1 cellular context compared by ENCODE assay signal in genomic region chr3:196192036-196193001, GRCh38.
TF ChIP-seq lines count a peak whose summit lies in the region.

No MANE protein-coding gene starts in this region.

TF ChIP-seq in K562, 482 proteins besides CTCF, POLR2A, EP300 and RAD21 (continued from another document and continues in another):
- TF ChIP-seq CREB3L1 (IDR thresholded peaks at IDR 0.05; ENCODE audit: borderline replicate concordance, low read depth) (no peak), E2F5 (CRISPR knock-in tag; IDR thresholded peaks at IDR 0.05) (no peak), CSDE1 (IDR thresholded peaks at IDR 0.05) (no peak), ZNF740 (CRISPR knock-in tag; IDR thresholded peaks at IDR 0.05) (peak; percentile 18; the same call in 1 of the 2 replicates), ZNF740 (tag; IDR thresholded peaks at IDR 0.05) (no peak), FOXO4 (CRISPR knock-in tag; IDR thresholded peaks at IDR 0.05) (no peak), GATAD2B (IDR thresholded peaks at IDR 0.05; ENCODE audit: borderline replicate concordance) (no peak), ZBTB40 (IDR thresholded peaks at IDR 0.05) (no peak), ZBTB40 (CRISPR knock-in tag; IDR thresholded peaks at IDR 0.05) (no peak), ZC3H11A (IDR thresholded peaks at IDR 0.05; ENCODE audit: low read depth, low read length) (no peak), KHSRP (IDR thresholded peaks at IDR 0.05) (no peak), RFX1 (IDR thresholded peaks at IDR 0.05) (no peak), NCOA2 (IDR thresholded peaks at IDR 0.05; ENCODE audit: partially characterized antibody in 2 of 2) (no peak), MAFF (IDR thresholded peaks at IDR 0.05; ENCODE audit: low read length) (no peak), NELFE (IDR thresholded peaks at IDR 0.05; ENCODE audit: insufficient read depth, insufficient read length) (no peak), USF1 (CRISPR knock-in tag; IDR thresholded peaks at IDR 0.05) (no peak), HINFP (tag; conservative IDR thresholded peaks at IDR 0.05; ENCODE audit: low read depth) (no peak), HNRNPUL1 (IDR thresholded peaks at IDR 0.05; ENCODE audit: low read length) (no peak), BRF1 (IDR thresholded peaks at IDR 0.05; ENCODE audit: borderline replicate concordance, extremely low read depth, insufficient read length) (no peak), ARNT (IDR thresholded peaks at IDR 0.05) (0 out of 4 replicates have a peak, but pooled peaks of 1 of the 2 experiments have one; percentile 24), RUNX1 (IDR thresholded peaks at IDR 0.05; ENCODE audit: low read depth) (no peak), FOXA1 (IDR thresholded peaks at IDR 0.05; ENCODE audit: borderline replicate concordance) (no peak), ZSCAN29 (IDR thresholded peaks at IDR 0.05) (no peak), MAX (CRISPR knock-in tag; IDR thresholded peaks at IDR 0.05) (no peak), HDAC1 (IDR thresholded peaks at IDR 0.05) (peak in 1 of 2 experiments; percentile 80; a peak in 2 of 4 replicates), MCM7 (IDR thresholded peaks at IDR 0.05) (no peak), ZNF175 (CRISPR knock-in tag; IDR thresholded peaks at IDR 0.05; ENCODE audit: low read depth) (no peak), MAFG (tag; conservative IDR thresholded peaks at IDR 0.05) (no peak), MTA3 (IDR thresholded peaks at IDR 0.05; ENCODE audit: borderline replicate concordance) (no peak), SMAD4 (CRISPR knock-in tag; conservative IDR thresholded peaks at IDR 0.05) (0 out of 2 replicates have a peak, but pooled peaks have one; percentile 28), ZNF146 (CRISPR knock-in tag; IDR thresholded peaks at IDR 0.05; ENCODE audit: unreplicated experiment) (no peak), ARID3B (CRISPR knock-in tag; IDR thresholded peaks at IDR 0.05; ENCODE audit: borderline replicate concordance) (no peak), NCOA4 (IDR thresholded peaks at IDR 0.05; ENCODE audit: partially characterized antibody) (peak; percentile 68), MEF2A (IDR thresholded peaks at IDR 0.05; ENCODE audit: control insufficient read depth, low read depth, low read length) (no peak), CHD1 (IDR thresholded peaks at IDR 0.05; ENCODE audit: low read length) (no peak), THRAP3 (IDR thresholded peaks at IDR 0.05; ENCODE audit: borderline replicate concordance) (no peak), ZNF23 (CRISPR knock-in tag; IDR thresholded peaks at IDR 0.05) (no peak), PURB (CRISPR knock-in tag; IDR thresholded peaks at IDR 0.05; ENCODE audit: low read depth) (no peak), LEF1 (IDR thresholded peaks at IDR 0.05) (no peak), NFE2 (IDR thresholded peaks at IDR 0.05; ENCODE audit: low read depth) (no peak), BCL6 (CRISPR knock-in tag; IDR thresholded peaks at IDR 0.05) (no peak), PREB (CRISPR knock-in tag; IDR thresholded peaks at IDR 0.05) (no peak), ZNF586 (CRISPR knock-in tag; conservative IDR thresholded peaks at IDR 0.05) (no peak), XRCC4 (IDR thresholded peaks at IDR 0.05; ENCODE audit: extremely low read depth, insufficient read depth, insufficient read length) (no peak)
